20 cellular contexts compared by ENCODE assay signal in the genomic region with DNA sequence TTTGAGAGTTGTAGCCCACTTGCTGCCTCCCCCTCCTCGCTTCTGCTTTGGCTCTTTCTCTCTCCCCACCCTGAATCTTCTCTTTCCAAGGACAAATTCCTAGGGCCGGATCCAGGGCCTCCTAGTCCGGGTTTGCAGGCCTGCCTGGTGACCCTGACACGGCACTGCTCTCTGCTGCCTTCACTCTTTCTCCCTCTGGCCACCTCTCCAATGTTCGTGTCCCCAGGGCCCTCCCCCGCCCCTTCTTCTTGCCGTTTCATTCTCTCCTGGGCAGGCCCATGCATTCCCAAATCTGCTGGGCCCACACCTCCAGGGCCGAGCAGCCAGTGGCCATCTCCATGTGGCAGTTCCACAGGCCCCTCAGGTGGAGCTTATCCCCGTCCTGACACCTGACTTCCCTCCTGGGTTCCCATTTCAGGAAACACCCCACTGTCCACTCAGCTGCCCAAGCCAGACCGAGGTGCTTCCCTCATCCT.
"Had no signal": no experiment of that assay in that cellular context is flagged by ENCODE, and none has a peak within 500 bp of the region (broad histone marks: within the 10 kb centered on the region; RNA-seq: fewer than 3 reads in every experiment).

No MANE protein-coding gene starts in this region.

- H3K27me3 Mint-ChIP-seq: dendritic cell treated with granulocyte-macrophage colony-stimulating factor and Interleukin-4, amounts not matched to agents 40 ng/mL and 50 ng/mL, for 4 days had no signal

- FAIRE-seq: colon, keratinocyte, small intestine had no signal

- H3K27me3 ChIP-seq: esophagus squamous epithelium, gastroesophageal sphincter, right atrium auricular region, suprapubic skin, tibial artery, upper lobe of right lung, vagina had no signal

- H3K27ac Mint-ChIP-seq: dendritic cell treated with granulocyte-macrophage colony-stimulating factor and Interleukin-4, amounts not matched to agents 40 ng/mL and 50 ng/mL, for 4 days; immature natural killer cell; nephron progenitor cell had no signal

- H3K9me3 ChIP-seq: esophagus squamous epithelium, gastroesophageal sphincter, right atrium auricular region, suprapubic skin, tibial artery, upper lobe of right lung, vagina had no signal

- H3K27ac ChIP-seq: esophagus squamous epithelium, gastroesophageal sphincter, right atrium auricular region, suprapubic skin, tibial artery, upper lobe of right lung, vagina had no signal

- ATAC-seq: effector memory CD8-positive, alpha-beta T cell; gastroesophageal sphincter; left cardiac atrium; naive thymus-derived CD4-positive, alpha-beta T cell; upper lobe of right lung had no signal

- H3K36me3 ChIP-seq: esophagus squamous epithelium, gastroesophageal sphincter, right atrium auricular region, suprapubic skin, tibial artery, upper lobe of right lung, vagina had no signal

- H3K9me3 Mint-ChIP-seq: dendritic cell treated with granulocyte-macrophage colony-stimulating factor and Interleukin-4, amounts not matched to agents 40 ng/mL and 50 ng/mL, for 4 days; effector memory CD8-positive, alpha-beta T cell; immature natural killer cell; nephron progenitor cell had no signal

- H3K4me3 Mint-ChIP-seq: dendritic cell treated with granulocyte-macrophage colony-stimulating factor and Interleukin-4, amounts not matched to agents 40 ng/mL and 50 ng/mL, for 4 days; effector memory CD8-positive, alpha-beta T cell; immature natural killer cell; naive thymus-derived CD4-positive, alpha-beta T cell; nephron progenitor cell had no signal

- DNase-seq: effector memory CD8-positive, alpha-beta T cell; esophagus squamous epithelium; foreskin fibroblast; glutamatergic neuron; immature natural killer cell; left cardiac atrium; naive thymus-derived CD4-positive, alpha-beta T cell; nephron progenitor cell; small intestine; stimulated activated CD4-positive, alpha-beta T cell treated with anti-CD3 and anti-CD28 coated beads, Interleukin-12 subunit alpha, Interleukin-12 subunit beta, amount 100 ng/mL, for 4 hours; stimulated activated naive CD4-positive, alpha-beta T cell; tibial artery; upper lobe of right lung had no signal

- H3K36me3 Mint-ChIP-seq: immature natural killer cell; naive thymus-derived CD4-positive, alpha-beta T cell had no signal

- H3K4me3 ChIP-seq: esophagus squamous epithelium, gastroesophageal sphincter, right atrium auricular region, suprapubic skin, tibial artery, upper lobe of right lung, vagina had no signal
